16 cellular contexts compared by ENCODE assay signal in genomic region chr10:71920540-71921318, GRCh38. TPM values are rescaled to one million over a fixed set of nuclear protein-coding genes. Genes with fewer than 3 reads are reported as not detected.
DNase-seq lines count a peak whose midpoint lies in the region; ATAC-seq, FAIRE-seq and TF ChIP-seq lines count a peak whose summit lies in the region.
"Had no signal": no experiment of that assay in that cellular context is flagged by ENCODE, and none has a peak within 500 bp of the region (broad histone marks: within the 10 kb centered on the region; RNA-seq: fewer than 3 reads in every experiment).

No MANE protein-coding gene starts in this region.

- no peaks in the 10 kb centered on the region for H4K20me1 ChIP-seq in astrocyte (ENCODE audit: insufficient read depth, low read length)

- peaks cover 11% of the 10 kb centered on the region for H3K4me1 Mint-ChIP-seq in astrocyte (ENCODE audit: low read depth, unreplicated experiment)
- H3K4me1 Mint-ChIP-seq: memory B cell had no signal

- H3K9me3 ChIP-seq in left ventricle myocardium inferior (replicated peaks) = peaks cover 9% of the 10 kb centered on the region
- H3K9me3 ChIP-seq in astrocyte (ENCODE audit: insufficient read depth, low read depth, low read length) = no peaks in the 10 kb centered on the region
- H3K9me3 ChIP-seq: prostate gland had no signal

- H3K27ac Mint-ChIP-seq in astrocyte (ENCODE audit: unreplicated experiment) = no peak overlapping the region
- H3K27ac Mint-ChIP-seq: memory B cell had no signal

- H3K4me2 ChIP-seq in astrocyte (ENCODE audit: low read length) = no peak overlapping the region

- H3K9ac ChIP-seq in astrocyte (ENCODE audit: low read length) = no peak overlapping the region

- no peaks in the 10 kb centered on the region for H3K36me3 ChIP-seq in left ventricle myocardium inferior
- no peaks in the 10 kb centered on the region for H3K36me3 ChIP-seq in astrocyte (ENCODE audit: insufficient read depth, low read length)
- H3K36me3 ChIP-seq: prostate gland had no signal

- H3K4me3 Mint-ChIP-seq in astrocyte (ENCODE audit: unreplicated experiment) = peak overlapping the region; percentile 35
- H3K4me3 Mint-ChIP-seq: memory B cell had no signal

- no peak for DNase-seq in left ventricle myocardium inferior
- DNase-seq in Right ventricle myocardium inferior (ENCODE audit: missing footprints) = no peak
- peak; percentile 11 for DNase-seq in astrocyte (ENCODE audit: low read depth)
- DNase-seq in iris pigment epithelial cell (ENCODE audit: low read depth) = peak; percentile 64
- no peak for DNase-seq in NOMO-1 (lab: John Stamatoyannopoulos, UW; ENCODE audit: unreplicated experiment in 2 of 2)
- DNase-seq: 8988T; activated gamma-delta T cell; cortex of kidney; stimulated activated CD4-positive, alpha-beta T cell treated with anti-CD3 and anti-CD28 coated beads, Interleukin-4, amount 100 ng/mL, for 4 hours had no signal

- H3K27me3 ChIP-seq in left ventricle myocardium inferior (ENCODE audit: low read depth) (no peaks in the 10 kb centered on the region), astrocyte (ENCODE audit: insufficient read depth, low read length) (no peaks in the 10 kb centered on the region)

- intact Hi-C loops in left ventricle myocardium inferior (cut with micrococcal nuclease) = no loop called here
- intact Hi-C loops in Right ventricle myocardium inferior (cut with DNase I) = no loop called here

- H2AFZ ChIP-seq in astrocyte (ENCODE audit: low read depth, low read length) = no peak overlapping the region

- H3K9me3 Mint-ChIP-seq in astrocyte (ENCODE audit: unreplicated experiment) = peaks cover 20% of the 10 kb centered on the region
- H3K9me3 Mint-ChIP-seq: memory B cell had no signal

- H3K36me3 Mint-ChIP-seq in astrocyte (ENCODE audit: low read depth, unreplicated experiment) = no peaks in the 10 kb centered on the region
- H3K36me3 Mint-ChIP-seq: memory B cell had no signal

- H3K27me3 Mint-ChIP-seq in astrocyte (ENCODE audit: low read depth, unreplicated experiment) = peaks cover 17% of the 10 kb centered on the region

- no peak for FAIRE-seq in astrocyte (lab: Jason Lieb, UNC)

- ATAC-seq in Right ventricle myocardium inferior = no peak
- ATAC-seq in GM18502 (IDR thresholded peaks at IDR 0.05; ENCODE audit: poor library complexity, unreplicated experiment) = no peak
- no peak for ATAC-seq in GM21825 (IDR thresholded peaks at IDR 0.05; ENCODE audit: unreplicated experiment)
- no peak for ATAC-seq in HG03097 (IDR thresholded peaks at IDR 0.05; ENCODE audit: low FRiP score, unreplicated experiment)
- ATAC-seq: activated CD4-positive, CD25-positive, alpha-beta regulatory T cell treated with anti-CD3 and anti-CD28 coated beads, Interleukin-2, amount 50 U/mL, for 24 hours had no signal

- H3K79me2 ChIP-seq in astrocyte (ENCODE audit: insufficient read depth, low read length) = no peaks in the 10 kb centered on the region

- TF ChIP-seq CTCF in left ventricle myocardium inferior (IDR thresholded peaks at IDR 0.05; ENCODE audit: borderline replicate concordance) (no peak), astrocyte (IDR thresholded peaks at IDR 0.05; ENCODE audit: insufficient read depth, low read depth, low read length) (no peak)

- H3K4me1 ChIP-seq in left ventricle myocardium inferior (peaks cover 20% of the 10 kb centered on the region), astrocyte (ENCODE audit: insufficient read depth, low read length) (no peaks in the 10 kb centered on the region)
- H3K4me1 ChIP-seq: prostate gland had no signal

- H3K27ac ChIP-seq in left ventricle myocardium inferior (replicated peaks) (peak overlapping the region; percentile 2), astrocyte (ENCODE audit: low read depth, low read length) (no peak overlapping the region)
- H3K27ac ChIP-seq: SK-N-MC had no signal

- H3K4me3 ChIP-seq in left ventricle myocardium inferior (no peak overlapping the region), astrocyte (ENCODE audit: insufficient read depth, low read depth, low read length) (no peak overlapping the region)
- H3K4me3 ChIP-seq: prostate gland, SK-N-MC had no signal

RNA-seq across cellular contexts. Expression of gene CHST3, which starts 43.5 kb away (rescaled TPM):
- total RNA-seq in left ventricle myocardium inferior = 18.0 TPM
- 18.1 TPM for total RNA-seq in Right ventricle myocardium inferior
- total RNA-seq in astrocyte = 42.9 and 43.5 TPM in 2 replicates

Comparison
In these comparisons a context has a peak if more than half of its experiments do, and no peak if none do; other contexts are left out.
1. DNase-seq: peak in astrocyte (single experiment) and iris pigment epithelial cell (single experiment); none in left ventricle myocardium inferior (single experiment), Right ventricle myocardium inferior (single experiment) and NOMO-1 (0 of 2).